Comparison of ENCODE assay signal across 19 cellular contexts in genomic region chr14:81276699-81277069, GRCh38. TPM values are rescaled to one million over a fixed set of nuclear protein-coding genes. Genes with fewer than 3 reads are reported as not detected.
DNase-seq lines count a peak whose midpoint lies in the region; ATAC-seq and TF ChIP-seq lines count a peak whose summit lies in the region.
"Had no signal": no experiment of that assay in that cellular context is flagged by ENCODE, and none has a peak within 500 bp of the region (broad histone marks: within the 10 kb centered on the region; RNA-seq: fewer than 3 reads in every experiment).

No MANE protein-coding gene starts in this region.

- H3K36me3 Mint-ChIP-seq in activated CD4-positive, alpha-beta T cell treated with anti-CD3 and anti-CD28 coated beads, Interleukin-2, amount 10 ng/mL, durations not matched to agents 7 days and 5 days (ENCODE audit: low read depth): no peaks in the 10 kb centered on the region
- H3K36me3 Mint-ChIP-seq: CD4-positive, CD25-positive, alpha-beta regulatory T cell; naive B cell had no signal

- no peaks in the 10 kb centered on the region for H3K9me3 Mint-ChIP-seq in activated CD4-positive, alpha-beta T cell treated with anti-CD3 and anti-CD28 coated beads, Interleukin-2, amount 10 ng/mL, durations not matched to agents 7 days and 5 days
- H3K9me3 Mint-ChIP-seq: activated CD4-positive, alpha-beta memory T cell treated with anti-CD3 and anti-CD28 coated beads, Interleukin-2, amount 10 ng/mL, durations not matched to agents 7 days and 5 days; activated naive CD8-positive, alpha-beta T cell treated with anti-CD3 and anti-CD28 coated beads, Interleukin-2, amount 50 U/mL, for 24 hours; activated T-cell treated with anti-CD3 and anti-CD28 coated beads, Interleukin-2, amount 50 U/mL, for 72 hours; CD4-positive, CD25-positive, alpha-beta regulatory T cell; naive B cell had no signal

- H3K27ac Mint-ChIP-seq in activated CD4-positive, alpha-beta T cell treated with anti-CD3 and anti-CD28 coated beads, Interleukin-2, amount 10 ng/mL, durations not matched to agents 7 days and 5 days: no peak overlapping the region
- H3K27ac Mint-ChIP-seq: activated CD4-positive, alpha-beta memory T cell treated with anti-CD3 and anti-CD28 coated beads, Interleukin-2, amount 10 ng/mL, durations not matched to agents 7 days and 5 days; activated naive CD8-positive, alpha-beta T cell treated with anti-CD3 and anti-CD28 coated beads, Interleukin-2, amount 50 U/mL, for 24 hours; activated T-cell treated with anti-CD3 and anti-CD28 coated beads, Interleukin-2, amount 50 U/mL, for 72 hours; CD4-positive, CD25-positive, alpha-beta regulatory T cell; naive B cell; progenitor cell of endocrine pancreas had no signal

- CTCF ChIA-PET in activated CD4-positive, alpha-beta T cell treated with anti-CD3 and anti-CD28 coated beads, Interleukin-2, amount 10 ng/mL, durations not matched to agents 7 days and 5 days (lab: Charles Lee): interaction anchor here (0.9 kb wide), 1 partner anchor 188 kb away, joined by 3 read pairs; no protein-coding TSS in a partner anchor

- no peak for TF ChIP-seq POLR2A in spleen (IDR thresholded peaks at IDR 0.05)

- TF ChIP-seq CTCF in spleen (IDR thresholded peaks at IDR 0.05 in 8 of 11, conservative IDR thresholded peaks at IDR 0.05 in 3 of 11): no peak

- H3K4me1 ChIP-seq in spleen: peaks cover 8 to 38% (median 20%) of the 10 kb centered on the region in 6 donors

- 62 to 70% (median 63%) methylated on average over 5 of the region's 5 CpGs for WGBS in spleen, 5 donors

- ATAC-seq in GM21390 (IDR thresholded peaks at IDR 0.05; ENCODE audit: unreplicated experiment) (peak; percentile 39), HG03354 (IDR thresholded peaks at IDR 0.05; ENCODE audit: poor library complexity, severe bottlenecking, unreplicated experiment) (peak; percentile 67)
- ATAC-seq: activated naive CD8-positive, alpha-beta T cell treated with anti-CD3 and anti-CD28 coated beads, Interleukin-2, amount 50 U/mL, for 24 hours; activated T-cell treated with anti-CD3 and anti-CD28 coated beads, Interleukin-2, amount 50 U/mL, for 72 hours had no signal

- no peaks in the 10 kb centered on the region for H3K9me3 ChIP-seq in spleen
- H3K9me3 ChIP-seq: SK-N-SH had no signal

- peaks cover 0 to 4% (median 0%) of the 10 kb centered on the region in 7 donors for H3K27me3 ChIP-seq in spleen (replicated peaks in 1 of 7)

- peaks cover 0 to 19% (median 0%) of the 10 kb centered on the region in 6 donors for H3K36me3 ChIP-seq in spleen

- intact Hi-C loops in spleen (cut with DNase I; ENCODE audit: low total_unique reads): no loop called here

- H3K4me1 Mint-ChIP-seq in activated CD4-positive, alpha-beta T cell treated with anti-CD3 and anti-CD28 coated beads, Interleukin-2, amount 10 ng/mL, durations not matched to agents 7 days and 5 days: peaks cover 4% of the 10 kb centered on the region
- H3K4me1 Mint-ChIP-seq: activated naive CD8-positive, alpha-beta T cell treated with anti-CD3 and anti-CD28 coated beads, Interleukin-2, amount 50 U/mL, for 24 hours; CD4-positive, CD25-positive, alpha-beta regulatory T cell had no signal

- no peak overlapping the region for H3K4me3 Mint-ChIP-seq in activated CD4-positive, alpha-beta T cell treated with anti-CD3 and anti-CD28 coated beads, Interleukin-2, amount 10 ng/mL, durations not matched to agents 7 days and 5 days
- H3K4me3 Mint-ChIP-seq: activated CD4-positive, alpha-beta memory T cell treated with anti-CD3 and anti-CD28 coated beads, Interleukin-2, amount 10 ng/mL, durations not matched to agents 7 days and 5 days; activated naive CD8-positive, alpha-beta T cell treated with anti-CD3 and anti-CD28 coated beads, Interleukin-2, amount 50 U/mL, for 24 hours; activated T-cell treated with anti-CD3 and anti-CD28 coated beads, Interleukin-2, amount 50 U/mL, for 72 hours; CD4-positive, CD25-positive, alpha-beta regulatory T cell had no signal

- H3K4me3 ChIP-seq in spleen: no peak overlapping the region

- peaks cover 6% of the 10 kb centered on the region for H3K27me3 Mint-ChIP-seq in activated CD4-positive, alpha-beta T cell treated with anti-CD3 and anti-CD28 coated beads, Interleukin-2, amount 10 ng/mL, durations not matched to agents 7 days and 5 days
- H3K27me3 Mint-ChIP-seq: progenitor cell of endocrine pancreas had no signal

- H3K27ac ChIP-seq in spleen: peak overlapping the region in 7 of 8 donors; percentile 29 to 78 (median 60)
- H3K27ac ChIP-seq: 22Rv1 had no signal

- POLR2A ChIA-PET in activated CD4-positive, alpha-beta T cell treated with anti-CD3 and anti-CD28 coated beads, Interleukin-2, amount 10 ng/mL, durations not matched to agents 7 days and 5 days (lab: Charles Lee): no interaction called here

- DNase-seq in DMS153 treated with DMSO at 0.1 percent for 48 hours (lab: John Stamatoyannopoulos, UW; ENCODE audit: unreplicated experiment): peak; percentile 66
- DNase-seq in DMS153 (lab: John Stamatoyannopoulos, UW): no peak
- DNase-seq in spleen: no peak
- no peak for DNase-seq in activated CD4-positive, alpha-beta T cell treated with anti-CD3 and anti-CD28 coated beads, Interleukin-2, amount 10 ng/mL, durations not matched to agents 7 days and 5 days
- DNase-seq in NK-92 (lab: John Stamatoyannopoulos, UW; ENCODE audit: unreplicated experiment): no peak
- DNase-seq in medulla oblongata (ENCODE audit: extremely low spot score): no peak
- DNase-seq: activated CD4-positive, alpha-beta memory T cell treated with anti-CD3 and anti-CD28 coated beads, Interleukin-2, amount 10 ng/mL, durations not matched to agents 7 days and 5 days; activated naive CD8-positive, alpha-beta T cell treated with anti-CD3 and anti-CD28 coated beads, Interleukin-2, amount 50 U/mL, for 24 hours; activated T-cell treated with anti-CD3 and anti-CD28 coated beads, Interleukin-2, amount 50 U/mL, for 72 hours; CD4-positive, CD25-positive, alpha-beta regulatory T cell; central memory CD4-positive, alpha-beta T cell; Kasumi-1; naive B cell; NCI-H446 treated with DMSO at 0.1 percent for 48 hours; SK-N-SH had no signal

RNA-seq across cellular contexts. Expression of gene GTF2A1, which starts 55.9 kb away (rescaled TPM):
- 10 to 100 TPM; 25.4 to 40.7 (median 30.6) TPM for total RNA-seq in spleen
- polyA plus RNA-seq in spleen: 1 to 10 TPM; 5.1 to 8.0 (median 7.1) TPM
- 10 to 100 TPM; 35.3 to 46.9 TPM for total RNA-seq in activated CD4-positive, alpha-beta T cell treated with anti-CD3 and anti-CD28 coated beads, Interleukin-2, amount 10 ng/mL, durations not matched to agents 7 days and 5 days
